Comparison of ENCODE assay signal across 1 cellular context in the genomic region with DNA sequence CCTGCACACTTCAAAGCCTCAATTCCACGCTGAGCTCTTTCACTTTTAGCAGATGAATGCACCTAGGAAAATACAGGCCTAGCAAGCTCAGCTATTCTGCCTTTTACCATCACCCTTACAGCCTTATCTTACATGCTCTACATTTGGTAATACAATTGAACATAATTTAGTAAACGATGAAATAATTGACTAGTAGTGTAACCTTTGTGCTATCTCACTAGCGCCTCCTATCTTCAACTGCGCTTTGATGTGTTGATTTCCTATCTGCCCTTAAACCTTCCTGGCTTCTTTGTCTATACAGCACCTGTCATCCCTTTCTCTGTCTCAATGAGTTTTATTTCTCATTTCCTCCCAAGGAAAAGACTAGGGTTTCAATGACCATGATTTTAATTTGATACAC.
TF ChIP-seq lines count a peak whose summit lies in the region.

No MANE protein-coding gene starts in this region.

TF ChIP-seq in WTC11, 78 proteins besides CTCF, POLR2A, EP300 and RAD21 (continued from another document):
- TF ChIP-seq, protein P1, sequence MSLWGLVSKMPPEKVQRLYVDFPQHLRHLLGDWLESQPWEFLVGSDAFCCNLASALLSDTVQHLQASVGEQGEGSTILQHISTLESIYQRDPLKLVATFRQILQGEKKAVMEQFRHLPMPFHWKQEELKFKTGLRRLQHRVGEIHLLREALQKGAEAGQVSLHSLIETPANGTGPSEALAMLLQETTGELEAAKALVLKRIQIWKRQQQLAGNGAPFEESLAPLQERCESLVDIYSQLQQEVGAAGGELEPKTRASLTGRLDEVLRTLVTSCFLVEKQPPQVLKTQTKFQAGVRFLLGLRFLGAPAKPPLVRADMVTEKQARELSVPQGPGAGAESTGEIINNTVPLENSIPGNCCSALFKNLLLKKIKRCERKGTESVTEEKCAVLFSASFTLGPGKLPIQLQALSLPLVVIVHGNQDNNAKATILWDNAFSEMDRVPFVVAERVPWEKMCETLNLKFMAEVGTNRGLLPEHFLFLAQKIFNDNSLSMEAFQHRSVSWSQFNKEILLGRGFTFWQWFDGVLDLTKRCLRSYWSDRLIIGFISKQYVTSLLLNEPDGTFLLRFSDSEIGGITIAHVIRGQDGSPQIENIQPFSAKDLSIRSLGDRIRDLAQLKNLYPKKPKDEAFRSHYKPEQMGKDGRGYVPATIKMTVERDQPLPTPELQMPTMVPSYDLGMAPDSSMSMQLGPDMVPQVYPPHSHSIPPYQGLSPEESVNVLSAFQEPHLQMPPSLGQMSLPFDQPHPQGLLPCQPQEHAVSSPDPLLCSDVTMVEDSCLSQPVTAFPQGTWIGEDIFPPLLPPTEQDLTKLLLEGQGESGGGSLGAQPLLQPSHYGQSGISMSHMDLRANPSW (CRISPR knock-in tag; conservative IDR thresholded peaks at IDR 0.05; ENCODE audit: low read depth): no peak
- TF ChIP-seq ZNF121 (CRISPR knock-in tag; IDR thresholded peaks at IDR 0.05) (no peak), ZNF219 (CRISPR knock-in tag; IDR thresholded peaks at IDR 0.05; ENCODE audit: borderline replicate concordance) (no peak), TCF7 (CRISPR knock-in tag; IDR thresholded peaks at IDR 0.05; ENCODE audit: low read depth) (no peak)
TF ChIP-seq in WTC11: peak in this region for 0.
